ENCODE assay signal across 1 cellular context in the genomic region with DNA sequence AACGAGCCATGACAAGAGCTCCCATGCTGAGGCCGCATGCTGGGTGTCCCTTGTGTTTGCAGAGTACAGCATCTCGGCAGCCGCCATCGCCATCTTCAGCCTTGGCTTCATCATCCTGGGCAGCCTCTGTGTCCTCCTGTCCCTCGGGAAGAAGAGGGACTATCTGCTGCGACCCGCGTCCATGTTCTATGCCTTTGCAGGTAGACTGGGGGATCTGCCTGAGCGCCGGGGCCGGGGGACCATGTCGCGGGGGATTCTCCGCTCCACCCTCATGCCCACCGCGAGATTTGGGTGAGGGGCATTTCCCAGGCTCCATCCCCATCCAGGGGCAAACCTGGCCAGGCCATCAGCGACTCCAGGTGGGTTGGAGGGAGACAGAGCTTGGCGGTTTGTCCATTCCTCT.
TF ChIP-seq lines count a peak whose summit lies in the region.

No MANE protein-coding gene starts in this region.

TF ChIP-seq in H1, 55 proteins besides CTCF, POLR2A, EP300 and RAD21:
- TF ChIP-seq RFX5 (IDR thresholded peaks at IDR 0.05; ENCODE audit: borderline replicate concordance, low read depth, low read length) = no peak
